Comparison of ENCODE assay signal across 19 cellular contexts in genomic region chr3:106121491-106122289, GRCh38.
"Had no signal": no experiment of that assay in that cellular context is flagged by ENCODE, and none has a peak within 500 bp of the region (broad histone marks: within the 10 kb centered on the region; RNA-seq: fewer than 3 reads in every experiment).

No MANE protein-coding gene starts in this region.

- H3K4me1 ChIP-seq: gastroesophageal sphincter, parathyroid adenoma, thyroid gland had no signal

- H3K27ac ChIP-seq: epithelial cell of prostate, gastroesophageal sphincter, parathyroid adenoma, thyroid gland, uterus had no signal

- H3K36me3 ChIP-seq: gastroesophageal sphincter, thyroid gland, uterus had no signal

- H3K36me3 Mint-ChIP-seq: brain, naive B cell had no signal

- H3K27ac Mint-ChIP-seq: activated B cell treated with CpG ODN at 0.5 μM for 24 hours; activated CD8-positive, alpha-beta T cell treated with anti-CD3 and anti-CD28 coated beads, Interleukin-2, amount 10 ng/mL, durations not matched to agents 7 days and 5 days; effector memory CD8-positive, alpha-beta T cell; naive B cell; T-helper 2 cell treated with Interferon-gamma antibody and Interleukin-4, amounts not matched to agents 5 μg/mL and 100 μg/mL, for 36 hours had no signal

- H3K79me2 ChIP-seq: parathyroid adenoma had no signal

- H3K4me1 Mint-ChIP-seq: naive B cell had no signal

- H3K9me3 Mint-ChIP-seq: activated B cell treated with CpG ODN at 0.5 μM for 24 hours; effector memory CD8-positive, alpha-beta T cell had no signal

- DNase-seq: activated B cell treated with CpG ODN at 0.5 μM for 24 hours; activated CD4-positive, alpha-beta T cell treated with anti-CD3 and anti-CD28 coated beads for 48 hours; activated CD8-positive, alpha-beta memory T cell treated with anti-CD3 and anti-CD28 coated beads, Interleukin-2, amount 50 U/mL, for 4 hours; activated CD8-positive, alpha-beta T cell treated with anti-CD3 and anti-CD28 coated beads, Interleukin-2, amount 10 ng/mL, durations not matched to agents 7 days and 5 days; activated effector memory CD4-positive, alpha-beta T cell treated with anti-CD3 and anti-CD28 coated beads, Interleukin-2, amount 50 U/mL, for 16 hours; activated T-cell treated with anti-CD3 and anti-CD28 coated beads, Interleukin-2, amount 50 U/mL, for 48 hours; effector memory CD8-positive, alpha-beta T cell; islet precursor cell; naive B cell; stimulated activated CD4-positive, alpha-beta T cell treated with anti-CD3 and anti-CD28 coated beads, Interleukin-12 subunit alpha, Interleukin-12 subunit beta, amount 100 ng/mL, for 4 hours; stimulated activated CD4-positive, alpha-beta T cell treated with anti-CD3 and anti-CD28 coated beads, Interleukin-2, amount 100 ng/mL, for 24 hours; thyroid gland; uterus had no signal

- H3K4me3 Mint-ChIP-seq: activated B cell treated with CpG ODN at 0.5 μM for 24 hours; activated CD8-positive, alpha-beta T cell treated with anti-CD3 and anti-CD28 coated beads, Interleukin-2, amount 10 ng/mL, durations not matched to agents 7 days and 5 days; brain; effector memory CD8-positive, alpha-beta T cell; naive B cell; T-helper 2 cell treated with Interferon-gamma antibody and Interleukin-4, amounts not matched to agents 5 μg/mL and 100 μg/mL, for 36 hours had no signal

- H3K4me3 ChIP-seq: gastroesophageal sphincter, thyroid gland, uterus had no signal

- H3K27me3 Mint-ChIP-seq: activated B cell treated with CpG ODN at 0.5 μM for 24 hours; effector memory CD8-positive, alpha-beta T cell had no signal

- H3K27me3 ChIP-seq: gastroesophageal sphincter, thyroid gland, uterus had no signal

- H3K9ac ChIP-seq: parathyroid adenoma had no signal

- H2AFZ ChIP-seq: parathyroid adenoma had no signal

- H3K9me3 ChIP-seq: gastroesophageal sphincter, thyroid gland, uterus had no signal

- ATAC-seq: activated CD8-positive, alpha-beta T cell treated with anti-CD3 and anti-CD28 coated beads, Interleukin-2, amount 10 ng/mL, durations not matched to agents 7 days and 5 days; activated naive CD4-positive, alpha-beta T cell treated with anti-CD3 and anti-CD28 coated beads, Interleukin-2, amount 50 U/mL, for 72 hours; effector memory CD8-positive, alpha-beta T cell; gastroesophageal sphincter had no signal
